17 cellular contexts compared by ENCODE assay signal in the genomic region with DNA sequence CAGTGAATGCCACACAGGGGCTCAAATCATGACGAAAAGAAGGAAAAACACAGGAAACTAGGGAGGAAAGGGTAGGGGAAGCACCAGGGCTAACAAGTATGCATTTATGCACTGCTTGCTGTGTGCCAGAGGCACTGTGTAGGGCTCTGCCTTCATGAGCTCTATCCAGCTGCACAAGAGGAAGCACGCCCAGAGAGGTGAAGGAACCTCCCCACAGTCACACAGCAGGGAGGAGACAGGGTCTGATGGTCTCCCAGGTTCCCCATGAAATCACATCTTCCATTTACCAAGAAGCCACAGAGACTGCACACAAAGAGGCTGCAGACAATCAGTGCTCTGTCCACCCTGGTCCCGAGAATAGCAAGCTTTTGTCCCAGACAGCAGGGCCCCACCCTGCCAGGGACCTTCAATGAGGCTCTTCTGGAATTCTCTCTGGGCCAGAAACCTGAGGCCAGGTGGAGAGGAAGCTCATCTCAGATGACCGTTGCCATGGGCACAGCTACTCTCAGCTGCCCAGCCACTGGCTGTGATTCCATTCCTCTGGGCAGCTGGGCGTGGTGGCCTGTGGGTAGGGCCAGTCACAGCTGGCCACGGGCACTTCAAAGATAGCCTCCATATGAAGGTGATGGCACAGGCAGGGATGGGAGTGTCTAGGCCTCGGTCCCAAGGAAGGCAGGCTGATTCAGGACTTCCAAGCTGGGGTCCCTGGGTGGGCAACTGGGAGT. TPM values are rescaled to one million over a fixed set of nuclear protein-coding genes. Genes with fewer than 3 reads are reported as not detected.
A peak's percentile ranks its signal among the peaks of the same experiment; 100 is the strongest.
DNase-seq lines count a peak whose midpoint lies in the region; ATAC-seq and TF ChIP-seq lines count a peak whose summit lies in the region.
"Had no signal": no experiment of that assay in that cellular context is flagged by ENCODE, and none has a peak within 500 bp of the region (broad histone marks: within the 10 kb centered on the region; RNA-seq: fewer than 3 reads in every experiment).

No MANE protein-coding gene starts in this region.

- peaks cover 19% of the 10 kb centered on the region for H3K4me1 ChIP-seq in osteoblast (ENCODE audit: insufficient read depth, low read length)
- H3K4me1 ChIP-seq: pancreas had no signal

- no peaks in the 10 kb centered on the region for H3K36me3 ChIP-seq in osteoblast (ENCODE audit: insufficient read depth, low read length)
- H3K36me3 ChIP-seq: pancreas had no signal

- TF ChIP-seq CTCF in WTC11 (IDR thresholded peaks at IDR 0.05) = no peak
- no peak for TF ChIP-seq CTCF in osteoblast (IDR thresholded peaks at IDR 0.05; ENCODE audit: extremely low read depth, low read depth, low read length)

- no peaks in the 10 kb centered on the region for H3K9me3 Mint-ChIP-seq in WTC11
- H3K9me3 Mint-ChIP-seq: CD14-positive monocyte; T-helper 1 cell treated with Interleukin-12 subunit alpha and Interleukin-12 subunit beta and Interleukin-4 antibody, amounts not matched to agents 30 μg/mL and 1 μg/mL, for 36 hours had no signal

- H3K4me1 Mint-ChIP-seq in WTC11 = peaks cover 13% of the 10 kb centered on the region

- ATAC-seq in WTC11 (no peak), GM19455 (IDR thresholded peaks at IDR 0.05; ENCODE audit: unreplicated experiment) (no peak), HG03159 (IDR thresholded peaks at IDR 0.05; ENCODE audit: unreplicated experiment) (no peak), SK-N-SH treated with all-trans-retinoic acid at 6 μM for 48 hours (no peak)
- ATAC-seq: left lobe of liver, pancreas had no signal

- no peaks in the 10 kb centered on the region for H3K9me3 ChIP-seq in osteoblast (ENCODE audit: low read depth, low read length)
- H3K9me3 ChIP-seq: pancreas had no signal

- no peak overlapping the region for H3K4me3 Mint-ChIP-seq in WTC11
- H3K4me3 Mint-ChIP-seq: CD14-positive monocyte; T-helper 1 cell treated with Interleukin-12 subunit alpha and Interleukin-12 subunit beta and Interleukin-4 antibody, amounts not matched to agents 30 μg/mL and 1 μg/mL, for 36 hours had no signal

- CTCF ChIA-PET in WTC11 (lab: Charles Lee) = interaction anchor here (0.6 to 2.0 kb wide), 6 partner anchors 7 to 101 kb away, joined by 3 to 6 read pairs (median 4); a partner anchor contains a TSS

- peak; percentile 76 for DNase-seq in DMS79 (lab: John Stamatoyannopoulos, UW)
- peak; percentile 84 for DNase-seq in NCI-H2029 (lab: John Stamatoyannopoulos, UW)
- DNase-seq in WTC11 (ENCODE audit: low spot score) = no peak
- DNase-seq in osteoblast (ENCODE audit: insufficient read length, low spot score, missing footprints) = peak; percentile 71
- no peak for DNase-seq in HuH-7.5 (ENCODE audit: low spot score)
- DNase-seq: activated CD8-positive, alpha-beta memory T cell treated with anti-CD3 and anti-CD28 coated beads for 24 hours; pancreas; stimulated activated CD4-positive, alpha-beta T cell treated with anti-CD3 and anti-CD28 coated beads, Interleukin-4, amount 100 ng/mL, for 4 hours had no signal

- H3K4me3 ChIP-seq in osteoblast (ENCODE audit: insufficient read depth, low read length) = no peak overlapping the region
- H3K4me3 ChIP-seq: coronary artery, pancreas had no signal

- no peaks in the 10 kb centered on the region for H3K27me3 ChIP-seq in osteoblast (ENCODE audit: insufficient read depth, low read length)
- H3K27me3 ChIP-seq: pancreas had no signal

- H3K79me2 ChIP-seq in osteoblast (ENCODE audit: insufficient read depth, low read length) = no peaks in the 10 kb centered on the region

- H3K36me3 Mint-ChIP-seq in WTC11 = no peaks in the 10 kb centered on the region

- no peak overlapping the region for H2AFZ ChIP-seq in osteoblast (ENCODE audit: low read length)

- H3K27ac ChIP-seq in osteoblast (ENCODE audit: low read depth, low read length) = no peak overlapping the region
- H3K27ac ChIP-seq: coronary artery, pancreas had no signal

- POLR2A ChIA-PET in WTC11 (lab: Charles Lee) = interaction anchor here (0.9 to 1.1 kb wide), 2 partner anchors 13 to 207 kb away, joined by 3 to 6 read pairs; a partner anchor contains a TSS

- H3K4me2 ChIP-seq in osteoblast (ENCODE audit: insufficient read depth, low read length) = no peak overlapping the region

- no peaks in the 10 kb centered on the region; the same call in none of the 2 replicates for H3K27me3 Mint-ChIP-seq in WTC11 (ENCODE audit: low read depth)

- H4K20me1 ChIP-seq in osteoblast (ENCODE audit: insufficient read depth, low read length) = no peaks in the 10 kb centered on the region

- H3K27ac Mint-ChIP-seq in WTC11 = peak overlapping the region; percentile 38; the same call in 1 of the 2 replicates
- H3K27ac Mint-ChIP-seq: T-helper 1 cell treated with Interleukin-12 subunit alpha and Interleukin-12 subunit beta and Interleukin-4 antibody, amounts not matched to agents 30 μg/mL and 1 μg/mL, for 36 hours had no signal

TF ChIP-seq in WTC11, 78 proteins besides CTCF, POLR2A, EP300 and RAD21:
- TF ChIP-seq ZNF317 (CRISPR knock-in tag; IDR thresholded peaks at IDR 0.05; ENCODE audit: borderline replicate concordance, low read depth) (no peak), ATF1 (CRISPR knock-in tag; IDR thresholded peaks at IDR 0.05) (no peak), GTF2I (CRISPR knock-in tag; conservative IDR thresholded peaks at IDR 0.05) (0 out of 2 replicates have a peak, but pooled peaks have one; percentile 11)
- TF ChIP-seq, protein P1, sequence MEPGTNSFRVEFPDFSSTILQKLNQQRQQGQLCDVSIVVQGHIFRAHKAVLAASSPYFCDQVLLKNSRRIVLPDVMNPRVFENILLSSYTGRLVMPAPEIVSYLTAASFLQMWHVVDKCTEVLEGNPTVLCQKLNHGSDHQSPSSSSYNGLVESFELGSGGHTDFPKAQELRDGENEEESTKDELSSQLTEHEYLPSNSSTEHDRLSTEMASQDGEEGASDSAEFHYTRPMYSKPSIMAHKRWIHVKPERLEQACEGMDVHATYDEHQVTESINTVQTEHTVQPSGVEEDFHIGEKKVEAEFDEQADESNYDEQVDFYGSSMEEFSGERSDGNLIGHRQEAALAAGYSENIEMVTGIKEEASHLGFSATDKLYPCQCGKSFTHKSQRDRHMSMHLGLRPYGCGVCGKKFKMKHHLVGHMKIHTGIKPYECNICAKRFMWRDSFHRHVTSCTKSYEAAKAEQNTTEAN (CRISPR knock-in tag; IDR thresholded peaks at IDR 0.05) = no peak

TF ChIP-seq in SK-N-SH treated with all-trans-retinoic acid at 6 μM for 48 hours, 23 proteins besides CTCF, POLR2A, EP300 and RAD21 (continues in another document):
- TF ChIP-seq, protein P2, sequence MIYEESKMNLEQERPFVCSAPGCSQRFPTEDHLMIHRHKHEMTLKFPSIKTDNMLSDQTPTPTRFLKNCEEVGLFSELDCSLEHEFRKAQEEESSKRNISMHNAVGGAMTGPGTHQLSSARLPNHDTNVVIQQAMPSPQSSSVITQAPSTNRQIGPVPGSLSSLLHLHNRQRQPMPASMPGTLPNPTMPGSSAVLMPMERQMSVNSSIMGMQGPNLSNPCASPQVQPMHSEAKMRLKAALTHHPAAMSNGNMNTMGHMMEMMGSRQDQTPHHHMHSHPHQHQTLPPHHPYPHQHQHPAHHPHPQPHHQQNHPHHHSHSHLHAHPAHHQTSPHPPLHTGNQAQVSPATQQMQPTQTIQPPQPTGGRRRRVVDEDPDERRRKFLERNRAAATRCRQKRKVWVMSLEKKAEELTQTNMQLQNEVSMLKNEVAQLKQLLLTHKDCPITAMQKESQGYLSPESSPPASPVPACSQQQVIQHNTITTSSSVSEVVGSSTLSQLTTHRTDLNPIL (CRISPR knock-in tag; IDR thresholded peaks at IDR 0.05; ENCODE audit: low read depth) = no peak
- TF ChIP-seq ESRRG (CRISPR knock-in tag; IDR thresholded peaks at IDR 0.05) (no peak), CSDC2 (CRISPR knock-in tag; IDR thresholded peaks at IDR 0.05) (no peak), ZNF565 (CRISPR knock-in tag; conservative IDR thresholded peaks at IDR 0.05; ENCODE audit: low read depth) (no peak), BACH2 (CRISPR knock-in tag; IDR thresholded peaks at IDR 0.05; ENCODE audit: borderline replicate concordance) (no peak)
- TF ChIP-seq, protein P3, sequence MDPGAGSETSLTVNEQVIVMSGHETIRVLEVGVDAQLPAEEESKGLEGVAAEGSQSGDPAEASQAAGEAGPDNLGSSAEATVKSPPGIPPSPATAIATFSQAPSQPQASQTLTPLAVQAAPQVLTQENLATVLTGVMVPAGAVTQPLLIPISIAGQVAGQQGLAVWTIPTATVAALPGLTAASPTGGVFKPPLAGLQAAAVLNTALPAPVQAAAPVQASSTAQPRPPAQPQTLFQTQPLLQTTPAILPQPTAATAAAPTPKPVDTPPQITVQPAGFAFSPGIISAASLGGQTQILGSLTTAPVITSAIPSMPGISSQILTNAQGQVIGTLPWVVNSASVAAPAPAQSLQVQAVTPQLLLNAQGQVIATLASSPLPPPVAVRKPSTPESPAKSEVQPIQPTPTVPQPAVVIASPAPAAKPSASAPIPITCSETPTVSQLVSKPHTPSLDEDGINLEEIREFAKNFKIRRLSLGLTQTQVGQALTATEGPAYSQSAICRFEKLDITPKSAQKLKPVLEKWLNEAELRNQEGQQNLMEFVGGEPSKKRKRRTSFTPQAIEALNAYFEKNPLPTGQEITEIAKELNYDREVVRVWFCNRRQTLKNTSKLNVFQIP (CRISPR knock-in tag; IDR thresholded peaks at IDR 0.05; ENCODE audit: borderline replicate concordance, low read depth) = no peak
- TF ChIP-seq, protein P4, sequence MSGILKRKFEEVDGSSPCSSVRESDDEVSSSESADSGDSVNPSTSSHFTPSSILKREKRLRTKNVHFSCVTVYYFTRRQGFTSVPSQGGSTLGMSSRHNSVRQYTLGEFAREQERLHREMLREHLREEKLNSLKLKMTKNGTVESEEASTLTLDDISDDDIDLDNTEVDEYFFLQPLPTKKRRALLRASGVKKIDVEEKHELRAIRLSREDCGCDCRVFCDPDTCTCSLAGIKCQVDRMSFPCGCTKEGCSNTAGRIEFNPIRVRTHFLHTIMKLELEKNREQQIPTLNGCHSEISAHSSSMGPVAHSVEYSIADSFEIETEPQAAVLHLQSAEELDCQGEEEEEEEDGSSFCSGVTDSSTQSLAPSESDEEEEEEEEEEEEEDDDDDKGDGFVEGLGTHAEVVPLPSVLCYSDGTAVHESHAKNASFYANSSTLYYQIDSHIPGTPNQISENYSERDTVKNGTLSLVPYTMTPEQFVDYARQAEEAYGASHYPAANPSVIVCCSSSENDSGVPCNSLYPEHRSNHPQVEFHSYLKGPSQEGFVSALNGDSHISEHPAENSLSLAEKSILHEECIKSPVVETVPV (CRISPR knock-in tag; IDR thresholded peaks at IDR 0.05) = no peak

RNA-seq across cellular contexts. Expression of a gene that starts 7.3 kb away (rescaled TPM):
- 2.9 to 5.4 TPM (median 5.1 TPM) in 3 replicates for total RNA-seq in WTC11 (2021)
- total RNA-seq in osteoblast = 3.2 and 5.8 TPM in 2 replicates
- total RNA-seq: frontal cortex, NCI-H460 had no signal

RNA-seq across cellular contexts. Expression of a gene that starts 39.8 kb away (rescaled TPM):
- total RNA-seq in WTC11 (2021) (21.6 to 25.8 TPM (median 22.8 TPM) in 3 replicates), osteoblast (50.3 and 50.7 TPM in 2 replicates)

RNA-seq across cellular contexts. Expression of a gene that starts 59.6 kb away (rescaled TPM):
- total RNA-seq in WTC11 (2021) (7.9 to 10.1 TPM (median 10.0 TPM) in 3 replicates), osteoblast (7.7 and 8.7 TPM in 2 replicates)

Comparison
In these comparisons a context has a peak if more than half of its experiments do, and no peak if none do; other contexts are left out.
1. DNase-seq: peak in DMS79 (single experiment), NCI-H2029 (single experiment) and osteoblast (single experiment); none in WTC11 (single experiment) and HuH-7.5 (single experiment).